Comparison of ENCODE assay signal across 19 cellular contexts in the genomic region with DNA sequence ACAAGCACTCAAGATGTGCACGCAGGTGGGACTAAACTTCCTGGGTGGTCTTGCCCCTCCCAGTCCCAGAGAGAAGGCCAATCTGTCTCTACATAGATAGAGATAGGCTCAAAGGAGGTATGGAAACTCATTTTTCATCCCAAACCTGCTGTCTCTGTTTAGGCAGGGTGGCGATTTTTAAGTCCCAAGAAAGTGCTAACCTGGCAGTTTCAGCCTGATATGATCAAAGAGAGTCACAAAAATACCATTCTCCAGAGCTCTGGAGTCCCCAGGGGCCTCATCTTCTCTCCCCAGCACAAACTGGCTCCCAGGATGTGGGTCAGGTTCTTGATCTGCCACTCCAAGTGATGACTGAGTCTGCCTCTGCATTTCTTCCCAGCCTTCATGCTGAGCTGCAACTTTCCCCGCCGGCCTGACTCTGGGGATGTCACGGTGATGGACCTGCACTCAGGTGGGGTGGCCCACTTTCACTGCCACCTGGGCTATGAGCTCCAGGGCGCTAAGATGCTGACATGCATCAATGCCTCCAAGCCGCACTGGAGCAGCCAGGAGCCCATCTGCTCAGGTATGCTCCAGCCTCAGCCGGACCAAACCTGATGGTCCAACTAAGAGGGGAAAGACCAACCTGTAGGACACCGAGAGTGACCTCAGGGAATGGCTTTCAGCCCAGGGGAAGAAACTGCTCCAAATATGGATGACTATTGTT.
DNase-seq lines count a peak whose midpoint lies in the region; ATAC-seq, FAIRE-seq and TF ChIP-seq lines count a peak whose summit lies in the region.
"Had no signal": no experiment of that assay in that cellular context is flagged by ENCODE, and none has a peak within 500 bp of the region (broad histone marks: within the 10 kb centered on the region; RNA-seq: fewer than 3 reads in every experiment).

No MANE protein-coding gene starts in this region.

- POLR2A ChIA-PET in K562 (lab: Yijun Ruan, JAX): no interaction called here

- ATAC-seq in K562 (no peak), HG03520 (IDR thresholded peaks at IDR 0.05; ENCODE audit: unreplicated experiment) (no peak)
- ATAC-seq: GM12878, GM23338 had no signal

- no peak overlapping the region for H2BK120ac ChIP-seq in mesenchymal stem cell (ENCODE audit: low read depth, low read length)

- H3K27ac ChIP-seq in K562 (ENCODE audit: extremely low read depth, low read depth, low read length) (no peak overlapping the region), mesenchymal stem cell (ENCODE audit: low read length, poor library complexity, severe bottlenecking) (no peak overlapping the region)
- H3K27ac ChIP-seq: BLaER1 treated with 17β-estradiol and CSF1 and Interleukin-3, amounts not matched to agents 10 nM and 100 nM had no signal

- H2BK5ac ChIP-seq in mesenchymal stem cell (ENCODE audit: low read depth, low read length, poor library complexity, severe bottlenecking): no peak overlapping the region

- H2BK15ac ChIP-seq in mesenchymal stem cell (ENCODE audit: low read depth, poor library complexity, severe bottlenecking): no peak overlapping the region

- H2AK5ac ChIP-seq in mesenchymal stem cell (ENCODE audit: low read length, severe bottlenecking): no peak overlapping the region

- H4K91ac ChIP-seq in mesenchymal stem cell (ENCODE audit: low read length): peak overlapping the region; percentile 20

- no peak for TF ChIP-seq EP300 in K562 (IDR thresholded peaks at IDR 0.05; ENCODE audit: low read length)

- in situ Hi-C loops in K562 (cut with MboI): no loop called here

- no TSS peak for BruUV-seq in K562 (replicated peaks; lab: Mats Ljungman, UMichigan)

- no peak for TF ChIP-seq RAD21 in K562 (CRISPR knock-in tag; conservative IDR thresholded peaks at IDR 0.05 in 1 of 2, IDR thresholded peaks at IDR 0.05 in 1 of 2)

- H2AFZ ChIP-seq in K562 (ENCODE audit: low read depth, low read length): no peak overlapping the region
- no peak overlapping the region for H2AFZ ChIP-seq in mesenchymal stem cell (ENCODE audit: low read depth, low read length)

- CTCF ChIA-PET in K562 (lab: Yijun Ruan, JAX; ENCODE audit: low intra/inter-chr PET ratio): no interaction called here

- no peak overlapping the region for H3K18ac ChIP-seq in mesenchymal stem cell (ENCODE audit: low read depth in 1 of 2, low read length in 2 of 2)

- H3K9me3 ChIP-seq in K562 (replicated peaks; ENCODE audit: control insufficient read depth, insufficient read depth, low read depth, low read length) (no peaks in the 10 kb centered on the region), mesenchymal stem cell (ENCODE audit: control insufficient read depth, low read length) (no peaks in the 10 kb centered on the region)
- H3K9me3 ChIP-seq: BLaER1 treated with 17β-estradiol and CSF1 and Interleukin-3, amounts not matched to agents 10 nM and 100 nM had no signal

- H3K4me3 ChIP-seq in K562 (no peak overlapping the region), mesenchymal stem cell (ENCODE audit: insufficient read depth in 1 of 2, low read depth in 1 of 2, low read length in 2 of 2) (no peak overlapping the region)
- H3K4me3 ChIP-seq: BLaER1 treated with 17β-estradiol and CSF1 and Interleukin-3, amounts not matched to agents 10 nM and 100 nM; GM12878; GM23338 had no signal

- TF ChIP-seq POLR2A in K562 (conservative IDR thresholded peaks at IDR 0.05): no peak

- H3K27me3 ChIP-seq in K562 (ENCODE audit: control insufficient read depth in 2 of 2, insufficient read depth in 2 of 2, low read length in 2 of 2): no peaks in the 10 kb centered on the region; a peak in 1 of 5 replicates
- H3K27me3 ChIP-seq in mesenchymal stem cell (ENCODE audit: control insufficient read depth in 1 of 2, insufficient read depth in 1 of 2, low read length in 2 of 2): peaks cover 8 to 18% of the 10 kb centered on the region in 2 experiments
- H3K27me3 ChIP-seq: BLaER1 treated with 17β-estradiol and CSF1 and Interleukin-3, amounts not matched to agents 10 nM and 100 nM had no signal

- TF ChIP-seq CTCF in K562 (IDR thresholded peaks at IDR 0.05 in 2 of 3, conservative IDR thresholded peaks at IDR 0.05 in 1 of 3; ENCODE audit: insufficient read depth in 2 of 3, low read depth in 1 of 3, low read length in 3 of 3): no peak

- no peak overlapping the region for H3K14ac ChIP-seq in mesenchymal stem cell (ENCODE audit: low read length in 2 of 2)

- no peak overlapping the region for H4K8ac ChIP-seq in mesenchymal stem cell (ENCODE audit: low read length)

- H3K9ac ChIP-seq in K562 (ENCODE audit: insufficient read depth in 1 of 2, low read depth in 2 of 2, low read length in 2 of 2) (no peak overlapping the region), mesenchymal stem cell (ENCODE audit: low read length) (no peak overlapping the region)
- H3K9ac ChIP-seq: BLaER1 treated with 17β-estradiol and CSF1 and Interleukin-3, amounts not matched to agents 10 nM and 100 nM had no signal

- no peak overlapping the region for H2BK12ac ChIP-seq in mesenchymal stem cell (ENCODE audit: low read length in 2 of 2)

- H3K4me1 ChIP-seq in K562 (replicated peaks in 1 of 2; ENCODE audit: control insufficient read depth in 2 of 2, insufficient read depth in 2 of 2, low read length in 2 of 2) (no peaks in the 10 kb centered on the region), mesenchymal stem cell (ENCODE audit: control insufficient read depth, insufficient read depth, low read depth, low read length) (peaks cover 2% of the 10 kb centered on the region)

- H3K23ac ChIP-seq in mesenchymal stem cell (ENCODE audit: low read length in 2 of 2): no peak overlapping the region

- H4K20me1 ChIP-seq in K562 (replicated peaks; ENCODE audit: control insufficient read depth, insufficient read depth, low read length): no peaks in the 10 kb centered on the region
- H4K20me1 ChIP-seq: BLaER1 treated with 17β-estradiol and CSF1 and Interleukin-3, amounts not matched to agents 10 nM and 100 nM had no signal

- DNase-seq in K562 (ENCODE audit: extremely low read depth in 1 of 4, low spot score in 3 of 4): no peak
- no peak for DNase-seq in mesenchymal stem cell
- no peak for DNase-seq in urothelium cell line (ENCODE audit: low spot score)
- no peak for DNase-seq in amygdala (lab: John Stamatoyannopoulos, UW)
- no peak for DNase-seq in T1000 (lab: John Stamatoyannopoulos, UW)
- DNase-seq: CD4-positive, alpha-beta T cell; CD8-positive, alpha-beta memory T cell; DMS 273 treated with DMSO at 0.1 percent for 48 hours; DMS79; EL; GDM1; H7; HCEC 1CT had no signal

- FAIRE-seq in K562 (lab: Jason Lieb, UNC) (no peak), urothelium cell line (lab: Jason Lieb, UNC) (peak; percentile 93)
- FAIRE-seq: D721Med, GM12878, GM19239 had no signal

- no peaks in the 10 kb centered on the region for H3K79me1 ChIP-seq in mesenchymal stem cell (replicated peaks; ENCODE audit: low read length, poor library complexity, severe bottlenecking)

- WGBS in K562 (ENCODE audit: insufficient coverage, low coverage, missing lambda C conversion rate): 1% methylated on average over 9 of the region's 9 CpGs
- 75% methylated on average over 8 of the region's 9 CpGs for whole genome bisulfite sequencing in mesenchymal stem cell

- H3K36me3 ChIP-seq in K562 (ENCODE audit: control insufficient read depth, insufficient read depth, low read length) (no peaks in the 10 kb centered on the region), mesenchymal stem cell (ENCODE audit: control insufficient read depth in 1 of 2, insufficient read depth in 2 of 2, low read depth in 1 of 2, low read length in 2 of 2) (no peaks in the 10 kb centered on the region)
- H3K36me3 ChIP-seq: BLaER1 treated with 17β-estradiol and CSF1 and Interleukin-3, amounts not matched to agents 10 nM and 100 nM had no signal

- no peaks in the 10 kb centered on the region for H3K9me1 ChIP-seq in K562 (ENCODE audit: control insufficient read depth, insufficient read depth, low read length)

- intact Hi-C loops in K562 (cut with micrococcal nuclease): no loop called here

- no peaks in the 10 kb centered on the region for H3K79me2 ChIP-seq in K562 (ENCODE audit: control insufficient read depth, insufficient read depth, low read length)

- H3K4ac ChIP-seq in mesenchymal stem cell (ENCODE audit: low read depth in 1 of 2, low read length in 2 of 2): no peak overlapping the region

- H3K4me2 ChIP-seq in K562 (ENCODE audit: insufficient read depth, low read length): no peak overlapping the region
- H3K4me2 ChIP-seq in mesenchymal stem cell (ENCODE audit: low read length, poor library complexity, severe bottlenecking): no peak overlapping the region
- H3K4me2 ChIP-seq: GM23338 had no signal

TF ChIP-seq in K562, 482 proteins besides CTCF, POLR2A, EP300 and RAD21:
- no peak for TF ChIP-seq GATAD2B (IDR thresholded peaks at IDR 0.05; ENCODE audit: borderline replicate concordance)
- TF ChIP-seq C11orf30 (IDR thresholded peaks at IDR 0.05; ENCODE audit: low read depth): peak; percentile 23; the same call in 1 of the 2 replicates
- TF ChIP-seq, protein P1, sequence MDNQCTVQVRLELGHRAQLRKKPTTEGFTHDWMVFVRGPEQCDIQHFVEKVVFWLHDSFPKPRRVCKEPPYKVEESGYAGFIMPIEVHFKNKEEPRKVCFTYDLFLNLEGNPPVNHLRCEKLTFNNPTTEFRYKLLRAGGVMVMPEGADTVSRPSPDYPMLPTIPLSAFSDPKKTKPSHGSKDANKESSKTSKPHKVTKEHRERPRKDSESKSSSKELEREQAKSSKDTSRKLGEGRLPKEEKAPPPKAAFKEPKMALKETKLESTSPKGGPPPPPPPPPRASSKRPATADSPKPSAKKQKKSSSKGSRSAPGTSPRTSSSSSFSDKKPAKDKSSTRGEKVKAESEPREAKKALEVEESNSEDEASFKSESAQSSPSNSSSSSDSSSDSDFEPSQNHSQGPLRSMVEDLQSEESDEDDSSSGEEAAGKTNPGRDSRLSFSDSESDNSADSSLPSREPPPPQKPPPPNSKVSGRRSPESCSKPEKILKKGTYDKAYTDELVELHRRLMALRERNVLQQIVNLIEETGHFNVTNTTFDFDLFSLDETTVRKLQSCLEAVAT (IDR thresholded peaks at IDR 0.05): no peak
TF ChIP-seq in K562: peak in this region for 1.
